In genomic region chr4:184983660-184984356, GRCh38 we compare ENCODE assay signal across 9 cellular contexts. TPM values are rescaled to one million over a fixed set of nuclear protein-coding genes. Genes with fewer than 3 reads are reported as not detected.
A peak's percentile ranks its signal among the peaks of the same experiment; 100 is the strongest.
DNase-seq lines count a peak whose midpoint lies in the region; ATAC-seq and TF ChIP-seq lines count a peak whose summit lies in the region.
"Had no signal": no experiment of that assay in that cellular context is flagged by ENCODE, and none has a peak within 500 bp of the region (broad histone marks: within the 10 kb centered on the region; RNA-seq: fewer than 3 reads in every experiment).

No MANE protein-coding gene starts in this region.

- POLR2A ChIA-PET in RWPE1 (lab: Yijun Ruan, JAX; ENCODE audit: low non-redundant PET), result no interaction called here

- H3K27ac Mint-ChIP-seq in activated naive CD4-positive, alpha-beta T cell treated with anti-CD3 and anti-CD28 coated beads, Interleukin-2, amount 50 U/mL, for 72 hours, result no peak overlapping the region

- peak; percentile 68 for ATAC-seq in GM21526 (IDR thresholded peaks at IDR 0.05; ENCODE audit: low FRiP score, unreplicated experiment)
- ATAC-seq in activated naive CD4-positive, alpha-beta T cell treated with anti-CD3 and anti-CD28 coated beads, Interleukin-2, amount 50 U/mL, for 72 hours, result peak; percentile 78 to 83

- peak overlapping the region; percentile 22 for H3K4me3 ChIP-seq in Jurkat, Clone E6-1 (ENCODE audit: low read length)

- H3K9me3 Mint-ChIP-seq in activated naive CD4-positive, alpha-beta T cell treated with anti-CD3 and anti-CD28 coated beads, Interleukin-2, amount 50 U/mL, for 72 hours, result no peaks in the 10 kb centered on the region
- H3K9me3 Mint-ChIP-seq: central memory CD8-positive, alpha-beta T cell had no signal

- peak; percentile 24; the same call in 1 of the 2 replicates for TF ChIP-seq CTCF in RWPE1 (conservative IDR thresholded peaks at IDR 0.05; ENCODE audit: low read depth)

- no peaks in the 10 kb centered on the region for H3K36me3 Mint-ChIP-seq in activated naive CD4-positive, alpha-beta T cell treated with anti-CD3 and anti-CD28 coated beads, Interleukin-2, amount 50 U/mL, for 72 hours

- H3K27ac ChIP-seq in RWPE1, result no peak overlapping the region

- CTCF ChIA-PET in RWPE1 (lab: Yijun Ruan, JAX), result interaction anchor here (0.5 to 1.4 kb wide), 9 partner anchors 9 to 627 kb away, joined by 3 to 6 read pairs (median 5); no protein-coding TSS in a partner anchor

- DNase-seq in DMS153 treated with DMSO at 0.1 percent for 48 hours (lab: John Stamatoyannopoulos, UW; ENCODE audit: unreplicated experiment) (peak; percentile 62), RWPE1 (ENCODE audit: low spot score) (peak; percentile 50), hypothalamus (lab: John Stamatoyannopoulos, UW) (peak in 42 of 51 donors; percentile 2 to 72 (median 26)), NCI-H446 (lab: John Stamatoyannopoulos, UW) (no peak)
- DNase-seq in Jurkat, Clone E6-1 (ENCODE audit: low read depth, low spot score), result peak; percentile 79
- peak in 1 of 2 donors; percentile 61 for DNase-seq in activated naive CD4-positive, alpha-beta T cell treated with anti-CD3 and anti-CD28 coated beads, Interleukin-2, amount 50 U/mL, for 72 hours (ENCODE audit: low spot score in 2 of 2)
- peak; percentile 82 for DNase-seq in stimulated activated CD4-positive, alpha-beta T cell treated with anti-CD3 and anti-CD28 coated beads, Interleukin-15, amount 100 ng/mL, for 24 hours

RNA-seq across cellular contexts. Expression of gene HELT, which starts 34.5 kb away (rescaled TPM):
- polyA plus RNA-seq in Jurkat, Clone E6-1 (2012; ENCODE audit: insufficient read depth, insufficient read length), result not detected
- total RNA-seq in activated naive CD4-positive, alpha-beta T cell treated with anti-CD3 and anti-CD28 coated beads, Interleukin-2, amount 50 U/mL, for 72 hours, result not detected

Comparison
In these comparisons a context has a peak if more than half of its experiments do, and no peak if none do; other contexts are left out.
1. DNase-seq: peak in DMS153 treated with DMSO at 0.1 percent for 48 hours (single experiment), Jurkat, Clone E6-1 (single experiment), RWPE1 (single experiment), hypothalamus (42 of 51) and stimulated activated CD4-positive, alpha-beta T cell treated with anti-CD3 and anti-CD28 coated beads, Interleukin-15, amount 100 ng/mL, for 24 hours (single experiment); none in NCI-H446 (0 of 2).